17 cellular contexts compared by ENCODE assay signal in the genomic region with DNA sequence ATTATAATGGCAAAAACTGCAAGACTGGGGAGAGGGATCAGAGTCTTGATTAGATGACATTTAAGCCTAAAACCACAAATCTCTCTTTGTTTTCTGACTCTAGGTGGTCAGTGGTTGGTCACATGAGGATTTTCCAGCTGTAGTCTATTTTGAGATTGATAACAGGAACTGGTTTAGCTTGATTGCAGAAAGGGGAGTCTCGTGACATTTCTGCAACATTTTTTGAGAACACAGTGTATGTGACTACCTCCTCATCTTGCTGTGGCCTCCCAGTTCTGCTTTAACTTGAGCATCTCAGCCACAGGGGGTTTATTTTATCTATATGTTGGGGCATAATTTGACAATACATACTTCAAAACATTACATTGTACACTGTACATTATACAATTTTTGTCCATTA.
DNase-seq lines count a peak whose midpoint lies in the region; ATAC-seq and TF ChIP-seq lines count a peak whose summit lies in the region.
"Had no signal": no experiment of that assay in that cellular context is flagged by ENCODE, and none has a peak within 500 bp of the region (broad histone marks: within the 10 kb centered on the region; RNA-seq: fewer than 3 reads in every experiment).

No MANE protein-coding gene starts in this region.

- no peaks in the 10 kb centered on the region for H4K20me1 ChIP-seq in KMS-11 (ENCODE audit: insufficient read depth)

- H3K36me3 Mint-ChIP-seq in activated naive CD8-positive, alpha-beta T cell treated with anti-CD3 and anti-CD28 coated beads, Interleukin-2, amount 50 U/mL, for 24 hours (ENCODE audit: low read depth): no peaks in the 10 kb centered on the region
- H3K36me3 Mint-ChIP-seq: activated CD4-positive, alpha-beta memory T cell treated with anti-CD3 and anti-CD28 coated beads for 36 hours; CD8-positive, alpha-beta memory T cell; immature natural killer cell; mesothelial cell of epicardium had no signal

- H3K4me3 Mint-ChIP-seq in activated naive CD8-positive, alpha-beta T cell treated with anti-CD3 and anti-CD28 coated beads, Interleukin-2, amount 50 U/mL, for 24 hours: no peak overlapping the region
- H3K4me3 Mint-ChIP-seq: activated CD4-positive, alpha-beta memory T cell treated with anti-CD3 and anti-CD28 coated beads for 36 hours; CD8-positive, alpha-beta memory T cell; immature natural killer cell; mesothelial cell of epicardium had no signal

- H3K9me3 Mint-ChIP-seq in activated naive CD8-positive, alpha-beta T cell treated with anti-CD3 and anti-CD28 coated beads, Interleukin-2, amount 50 U/mL, for 24 hours: no peaks in the 10 kb centered on the region
- H3K9me3 Mint-ChIP-seq: activated CD4-positive, alpha-beta memory T cell treated with anti-CD3 and anti-CD28 coated beads for 36 hours; mesothelial cell of epicardium had no signal

- no peak overlapping the region for H3K27ac ChIP-seq in KMS-11
- H3K27ac ChIP-seq: brain microvascular endothelial cell, pancreas had no signal

- H3K27me3 Mint-ChIP-seq in activated naive CD8-positive, alpha-beta T cell treated with anti-CD3 and anti-CD28 coated beads, Interleukin-2, amount 50 U/mL, for 24 hours: no peaks in the 10 kb centered on the region
- H3K27me3 Mint-ChIP-seq: activated CD4-positive, alpha-beta memory T cell treated with anti-CD3 and anti-CD28 coated beads for 36 hours; CD8-positive, alpha-beta memory T cell had no signal

- no peak for TF ChIP-seq CTCF in KMS-11 (conservative IDR thresholded peaks at IDR 0.05; ENCODE audit: low read depth, low read length)

- H3K79me2 ChIP-seq in KMS-11 (ENCODE audit: insufficient read depth, low read depth): no peaks in the 10 kb centered on the region

- no peak overlapping the region for H3K9ac ChIP-seq in KMS-11

- H3K4me1 Mint-ChIP-seq in activated naive CD8-positive, alpha-beta T cell treated with anti-CD3 and anti-CD28 coated beads, Interleukin-2, amount 50 U/mL, for 24 hours: no peaks in the 10 kb centered on the region
- H3K4me1 Mint-ChIP-seq: CD8-positive, alpha-beta memory T cell; immature natural killer cell had no signal

- no peaks in the 10 kb centered on the region for H3K36me3 ChIP-seq in KMS-11 (ENCODE audit: insufficient read depth)
- H3K36me3 ChIP-seq: brain microvascular endothelial cell, pancreas had no signal

- H2AFZ ChIP-seq in KMS-11 (ENCODE audit: low read depth): no peak overlapping the region

- no peaks in the 10 kb centered on the region for H3K27me3 ChIP-seq in KMS-11 (ENCODE audit: insufficient read depth, low read depth)
- H3K27me3 ChIP-seq: brain microvascular endothelial cell had no signal

- DNase-seq in myocyte (ENCODE audit: low read depth) (peak; percentile 33), NCI-H1930 (lab: John Stamatoyannopoulos, UW) (no peak)
- DNase-seq in activated naive CD8-positive, alpha-beta T cell treated with anti-CD3 and anti-CD28 coated beads, Interleukin-2, amount 50 U/mL, for 24 hours: no peak
- DNase-seq: activated CD4-positive, alpha-beta memory T cell treated with anti-CD3 and anti-CD28 coated beads for 36 hours; activated effector memory CD4-positive, alpha-beta T cell treated with anti-CD3 and anti-CD28 coated beads, Interleukin-2, amount 50 U/mL, for 16 hours; brain microvascular endothelial cell; CD8-positive, alpha-beta memory T cell; effector CD8-positive, alpha-beta T cell; immature natural killer cell; NCI-H345; pancreas; T1000 had no signal

- H3K4me1 ChIP-seq in KMS-11 (ENCODE audit: low read depth, poor library complexity, severe bottlenecking): peaks cover 14% of the 10 kb centered on the region
- H3K4me1 ChIP-seq: pancreas had no signal

- ATAC-seq in GM18907 (IDR thresholded peaks at IDR 0.05; ENCODE audit: unreplicated experiment) (peak; percentile 65), HG02571 (IDR thresholded peaks at IDR 0.05; ENCODE audit: unreplicated experiment) (peak; percentile 42), esophagus mucosa (no peak)
- ATAC-seq in activated naive CD8-positive, alpha-beta T cell treated with anti-CD3 and anti-CD28 coated beads, Interleukin-2, amount 50 U/mL, for 24 hours: no peak

- no peak overlapping the region for H3K4me3 ChIP-seq in KMS-11 (IDR thresholded peaks at IDR 0.05; ENCODE audit: insufficient read depth, low read depth, low read length)
- H3K4me3 ChIP-seq: pancreas had no signal

- no peak overlapping the region for H3K27ac Mint-ChIP-seq in activated naive CD8-positive, alpha-beta T cell treated with anti-CD3 and anti-CD28 coated beads, Interleukin-2, amount 50 U/mL, for 24 hours
- H3K27ac Mint-ChIP-seq: activated CD4-positive, alpha-beta memory T cell treated with anti-CD3 and anti-CD28 coated beads for 36 hours; CD8-positive, alpha-beta memory T cell; immature natural killer cell; mesothelial cell of epicardium had no signal

- H3K4me2 ChIP-seq in KMS-11: peak overlapping the region; percentile 9; the same call in 1 of the 2 replicates

Comparison
In these comparisons a context has a peak if more than half of its experiments do, and no peak if none do; other contexts are left out.
1. ATAC-seq: peak in GM18907 (single experiment) and HG02571 (single experiment); none in esophagus mucosa (single experiment) and activated naive CD8-positive, alpha-beta T cell treated with anti-CD3 and anti-CD28 coated beads, Interleukin-2, amount 50 U/mL, for 24 hours (single experiment).